14 cellular contexts compared by ENCODE assay signal in genomic region chr6:105902401-105903031, GRCh38.
A peak's percentile ranks its signal among the peaks of the same experiment; 100 is the strongest.
DNase-seq lines count a peak whose midpoint lies in the region; TF ChIP-seq lines count a peak whose summit lies in the region.
"Had no signal": no experiment of that assay in that cellular context is flagged by ENCODE, and none has a peak within 500 bp of the region (broad histone marks: within the 10 kb centered on the region; RNA-seq: fewer than 3 reads in every experiment).

No MANE protein-coding gene starts in this region.

- peak overlapping the region; percentile 72 for H3K27ac ChIP-seq in neural progenitor cell
- H3K27ac ChIP-seq: coronary artery had no signal

- H3K4me3 ChIP-seq in adipocyte (ENCODE audit: low read length) (peak overlapping the region; percentile 25), neural progenitor cell (no peak overlapping the region)
- H3K4me3 ChIP-seq: coronary artery had no signal

- no peaks in the 10 kb centered on the region for H3K36me3 Mint-ChIP-seq in neural progenitor cell

- peak overlapping the region; percentile 16 for H3K4me2 ChIP-seq in neural progenitor cell

- H3K9me3 Mint-ChIP-seq in neural progenitor cell: no peaks in the 10 kb centered on the region
- H3K9me3 Mint-ChIP-seq: activated T-cell treated with anti-CD3 and anti-CD28 coated beads, Interleukin-2, amount 50 U/mL, for 4 hours had no signal

- H3K27me3 ChIP-seq in adipocyte (replicated peaks; ENCODE audit: control insufficient read depth, insufficient read depth, low read length) (no peaks in the 10 kb centered on the region), neural progenitor cell (no peaks in the 10 kb centered on the region)

- no peaks in the 10 kb centered on the region for H3K9me3 ChIP-seq in adipocyte (ENCODE audit: control insufficient read depth, low read length)
- no peaks in the 10 kb centered on the region for H3K9me3 ChIP-seq in neural progenitor cell (ENCODE audit: low read depth)

- H2AFZ ChIP-seq in neural progenitor cell (replicated peaks): no peak overlapping the region

- no peaks in the 10 kb centered on the region for H4K20me1 ChIP-seq in neural progenitor cell (ENCODE audit: low read depth)

- H3F3A ChIP-seq in neural progenitor cell (ENCODE audit: low read depth): peaks cover 18% of the 10 kb centered on the region

- DNase-seq in EH (ENCODE audit: low read depth) (peak; percentile 88), NAMALWA (ENCODE audit: low spot score) (peak; percentile 53), adipocyte (ENCODE audit: low read depth) (peak; percentile 38), neural progenitor cell (ENCODE audit: low spot score) (peak; percentile 63), epidermal melanocyte (ENCODE audit: insufficient read length, low spot score) (no peak), NCI-H1930 (lab: John Stamatoyannopoulos, UW) (no peak), NOMO-1 (lab: John Stamatoyannopoulos, UW; ENCODE audit: unreplicated experiment in 2 of 2) (no peak), ecto neural progenitor cell (ENCODE audit: low spot score) (no peak)
- DNase-seq: activated CD4-positive, alpha-beta T cell treated with anti-CD3 and anti-CD28 coated beads for 1 hour; activated T-cell treated with anti-CD3 and anti-CD28 coated beads, Interleukin-2, amount 50 U/mL, for 4 hours; amniotic stem cell; Kasumi-1; small intestine had no signal

- peaks cover 9% of the 10 kb centered on the region for H3K4me1 ChIP-seq in adipocyte (ENCODE audit: control insufficient read depth, insufficient read depth, low read length)
- peaks cover 27% of the 10 kb centered on the region for H3K4me1 ChIP-seq in neural progenitor cell

- H3K79me2 ChIP-seq in neural progenitor cell (ENCODE audit: low read depth): no peaks in the 10 kb centered on the region

- H3K36me3 ChIP-seq in adipocyte (ENCODE audit: control insufficient read depth, insufficient read depth, low read length, severe bottlenecking) (no peaks in the 10 kb centered on the region), neural progenitor cell (no peaks in the 10 kb centered on the region)

- H3K27ac Mint-ChIP-seq in neural progenitor cell: no peak overlapping the region

- H3K9ac ChIP-seq in adipocyte (ENCODE audit: low read length) (no peak overlapping the region), neural progenitor cell (no peak overlapping the region)

- TF ChIP-seq CTCF in neural progenitor cell (IDR thresholded peaks at IDR 0.05): no peak

- H3K4me1 Mint-ChIP-seq in neural progenitor cell: peaks cover 12% of the 10 kb centered on the region

- H3K27me3 Mint-ChIP-seq in neural progenitor cell (ENCODE audit: insufficient read depth, low read depth): no peaks in the 10 kb centered on the region

- H3K4me3 Mint-ChIP-seq in neural progenitor cell: no peak overlapping the region
- H3K4me3 Mint-ChIP-seq: activated T-cell treated with anti-CD3 and anti-CD28 coated beads, Interleukin-2, amount 50 U/mL, for 4 hours had no signal

Comparison
In these comparisons a context has a peak if more than half of its experiments do, and no peak if none do; other contexts are left out.
1. DNase-seq: peak in EH (single experiment), NAMALWA (single experiment), adipocyte (single experiment) and neural progenitor cell (single experiment); none in epidermal melanocyte (single experiment), NCI-H1930 (0 of 2), NOMO-1 (0 of 2) and ecto neural progenitor cell (single experiment).